Comparison of ENCODE assay signal across 8 cellular contexts in genomic region chr9:127779136-127779981, GRCh38. TPM values are rescaled to one million over a fixed set of nuclear protein-coding genes. Genes with fewer than 3 reads are reported as not detected.
DNase-seq lines count a peak whose midpoint lies in the region; ATAC-seq, FAIRE-seq and TF ChIP-seq lines count a peak whose summit lies in the region.

No MANE protein-coding gene starts in this region.

- TF ChIP-seq POLR2A in GM12878 (IDR thresholded peaks at IDR 0.05; ENCODE audit: low read depth, low read length) (peak; percentile 50; the same call in 1 of the 2 replicates), ovary (IDR thresholded peaks at IDR 0.05) (no peak)

- intact Hi-C loops in GM12878 (cut with micrococcal nuclease; ENCODE audit: unreplicated experiment) (no loop called here), ovary (cut with DNase I) (no loop called here), tibial artery (cut with DNase I; ENCODE audit: low total_unique reads) (no loop called here)

- peaks cover 37% of the 10 kb centered on the region for H3K79me2 ChIP-seq in GM12878 (ENCODE audit: control insufficient read depth, insufficient read depth, low read length)

- no TSS peak for BruUV-seq in GM12878 (replicated peaks; lab: Mats Ljungman, UMichigan)

- DNase-seq in GM12865 (ENCODE audit: low read depth), result peak; percentile 88
- DNase-seq in OCI-M1 (lab: John Stamatoyannopoulos, UW), result peak; percentile 30
- peak; percentile 79 for DNase-seq in GM12878 (ENCODE audit: low read depth, low spot score)
- no peak for DNase-seq in ovary
- DNase-seq in tibial artery, result no peak
- no peak for DNase-seq in NCI-H2227 treated with DMSO at 0.1 percent for 48 hours (lab: John Stamatoyannopoulos, UW)
- no peak for DNase-seq in inferior parietal cortex (ENCODE audit: extremely low spot score)

- POLR2A ChIA-PET in GM12878 (lab: Charles Lee), result interaction anchor here (0.6 to 3.6 kb wide), 12 partner anchors 9 to 554 kb away, joined by 3 to 42 read pairs (median 4); partner anchors contain the start of gene TOR2A

- TF ChIP-seq CTCF in GM12865 (IDR thresholded peaks at IDR 0.05; ENCODE audit: insufficient read depth, low read depth, low read length, missing control alignments) (no peak), GM12878 (IDR thresholded peaks at IDR 0.05 in 2 of 3, conservative IDR thresholded peaks at IDR 0.05 in 1 of 3; ENCODE audit: control insufficient read depth in 2 of 3, extremely low read depth in 1 of 3, insufficient read depth in 1 of 3, low read depth in 3 of 3, low read length in 3 of 3) (no peak), ovary (IDR thresholded peaks at IDR 0.05) (no peak), tibial artery (IDR thresholded peaks at IDR 0.05) (no peak)

- FAIRE-seq in GM12878 (lab: Jason Lieb, UNC), result peak; percentile 35

- H3K4me1 ChIP-seq in GM12878 (ENCODE audit: control insufficient read depth, insufficient read depth, low read length) (peaks cover 44% of the 10 kb centered on the region), ovary (ENCODE audit: insufficient read depth) (no peaks in the 10 kb centered on the region), tibial artery (peaks cover 0 to 3% (median under 1%) of the 10 kb centered on the region in 4 donors)

- in situ Hi-C loops in GM12878 (cut with MboI), result no loop called here

- H3K4me3 ChIP-seq in GM12865 (ENCODE audit: low read depth, low read length), result peak overlapping the region; percentile 56
- H3K4me3 ChIP-seq in GM12878, result peak overlapping the region; percentile 100
- H3K4me3 ChIP-seq in ovary, result no peak overlapping the region
- no peak overlapping the region for H3K4me3 ChIP-seq in tibial artery

- H3K9me3 ChIP-seq in GM12878 (replicated peaks; ENCODE audit: control insufficient read depth, insufficient read depth, low read length) (no peaks in the 10 kb centered on the region), ovary (no peaks in the 10 kb centered on the region), tibial artery (no peaks in the 10 kb centered on the region)

- CTCF ChIA-PET in GM12878 (lab: Yijun Ruan, JAX), result interaction anchor here (1.0 to 2.6 kb wide), 6 partner anchors 9 to 45 kb away, joined by 3 to 18 read pairs (median 6); partner anchors contain the start of gene TOR2A

- peak overlapping the region; percentile 30; the same call in 1 of the 2 replicates for H2AFZ ChIP-seq in GM12878 (ENCODE audit: control insufficient read depth, low read depth, low read length)

- WGBS in GM12878 (ENCODE audit: insufficient coverage, insufficient replicate concordance, low lambda C conversion rate, missing lambda C conversion rate), result 10% methylated on average over 17 of the region's 17 CpGs
- WGBS in ovary, 3 donors, result 65 to 70% (median 68%) methylated on average over 14 to 17 of the region's 17 CpGs

- peak overlapping the region; percentile 93 for H3K27ac ChIP-seq in GM12878 (ENCODE audit: control insufficient read depth, insufficient read depth)
- peak overlapping the region; percentile 68 to 69 for H3K27ac ChIP-seq in ovary
- no peak overlapping the region for H3K27ac ChIP-seq in tibial artery

- H3K4me2 ChIP-seq in GM12878 (ENCODE audit: control insufficient read depth, insufficient read depth), result peak overlapping the region; percentile 97

- RAD21 ChIA-PET in GM12878 (lab: Charles Lee; ENCODE audit: unreplicated experiment), result interaction anchor here (1.0 to 2.4 kb wide), 9 partner anchors 8 to 382 kb away, joined by 3 to 19 read pairs (median 8); partner anchors contain the start of genes SLC2A8, ST6GALNAC4 and TOR2A

- ATAC-seq in GM21786 (IDR thresholded peaks at IDR 0.05; ENCODE audit: unreplicated experiment) (peak; percentile 55), GM12878 (peak; percentile 62)

- TF ChIP-seq RAD21 in GM12878 (IDR thresholded peaks at IDR 0.05; ENCODE audit: insufficient read depth, low read depth, low read length), result no peak

- TF ChIP-seq EP300 in GM12878 (IDR thresholded peaks at IDR 0.05; ENCODE audit: borderline replicate concordance in 1 of 2, control insufficient read depth in 1 of 2, low read depth in 2 of 2, low read length in 2 of 2) (peak in 1 of 2 experiments; percentile 23; a peak in 1 of 4 replicates), ovary (IDR thresholded peaks at IDR 0.05) (no peak)

- SMC1A ChIA-PET in GM12878 (lab: Charles Lee; ENCODE audit: uncharacterized antibody, unreplicated experiment), result interaction anchor here (0.8 to 2.4 kb wide), 8 partner anchors 8 to 133 kb away, joined by 3 to 6 read pairs (median 4); partner anchors contain the start of gene TOR2A

- H4K20me1 ChIP-seq in GM12878 (ENCODE audit: control insufficient read depth, insufficient read depth), result no peaks in the 10 kb centered on the region

- H3K9ac ChIP-seq in GM12878 (ENCODE audit: control insufficient read depth, insufficient read depth, low read length), result peak overlapping the region; percentile 64

- H3K36me3 ChIP-seq in GM12878 (ENCODE audit: control insufficient read depth in 2 of 2, insufficient read depth in 2 of 2, low read length in 1 of 2) (no peaks in the 10 kb centered on the region), ovary (no peaks in the 10 kb centered on the region), tibial artery (no peaks in the 10 kb centered on the region)

- H3K27me3 ChIP-seq in GM12878 (replicated peaks in 1 of 2; ENCODE audit: control insufficient read depth in 2 of 2, insufficient read depth in 2 of 2, low read length in 1 of 2) (no peaks in the 10 kb centered on the region), ovary (no peaks in the 10 kb centered on the region), tibial artery (peaks cover 0 to 3% of the 10 kb centered on the region in 2 donors)

RNA-seq across cellular contexts. Expression of gene SH2D3C, which starts 0.9 kb away (rescaled TPM):
- total RNA-seq in GM12878 (2013; cell fraction: nucleolus; rRNA removed), result 28.6 and 33.2 TPM in 2 replicates
- total RNA-seq in GM12878 (2014; rRNA removed) (16.1 and 19.0 TPM in 2 replicates), GM12878 (2014; rRNA removed; fragmentation: Illumina TruSeq; extraction: Trizol) (8.4 and 9.0 TPM in 2 replicates), GM12878 (2021) (21.0 and 23.5 TPM in 2 replicates), ovary (10 to 100 TPM in 2 of 7 donors, 1 to 10 TPM in 5; 2.8 to 17.0 (median 4.6) TPM)
- polyA plus RNA-seq in GM12878 (2011; ENCODE audit: low read depth), result 11.2 TPM
- polyA plus RNA-seq in GM12878 (2011; rRNA removed) (3.2 and 13.5 TPM in 2 replicates), GM12878 (2014; fragmentation: Illumina TruSeq; extraction: Trizol) (4.4 and 11.6 TPM in 2 replicates), GM12878 (2014; fragmentation: Nextera tagmentation; extraction: Ambion mirVana) (1 to 10 TPM; 1.2 to 1.9 TPM), GM12878 (2014; rRNA removed) (19.5 and 25.2 TPM in 2 replicates), GM12878 (2016; fragmentation: Nextera tagmentation; extraction: Ambion mirVana) (10 to 100 TPM; 20.7 to 23.2 TPM), ovary (1 to 10 TPM; 1.9 to 9.2 TPM)
- polyA plus RNA-seq in GM12878 (2011; cell fraction: cytosol; rRNA removed), result 18.5 and 20.4 TPM in 2 replicates
- 32.4 and 46.4 TPM in 2 replicates for polyA plus RNA-seq in GM12878 (2011; cell fraction: nucleus; rRNA removed)
- 17.4 and 22.8 TPM in 2 replicates for polyA plus RNA-seq in GM12878 (2012)
- 30.6 and 32.1 TPM in 2 replicates for polyA minus RNA-seq in GM12878 (2011; rRNA and poly(A)+ RNA removed)
- polyA minus RNA-seq in GM12878 (2011; cell fraction: cytosol; rRNA and poly(A)+ RNA removed), result 13.5 and 19.3 TPM in 2 replicates
- 10.2 and 18.5 TPM in 2 replicates for polyA minus RNA-seq in GM12878 (2011; cell fraction: nucleus; rRNA and poly(A)+ RNA removed)

RNA-seq across cellular contexts. Expression of gene CDK9, which starts 6.5 kb away (rescaled TPM):
- 59.1 and 66.1 TPM in 2 replicates for total RNA-seq in GM12878 (2013; cell fraction: nucleolus; rRNA removed)
- total RNA-seq in GM12878 (2014; rRNA removed), result 33.6 and 34.3 TPM in 2 replicates
- total RNA-seq in GM12878 (2014; rRNA removed; fragmentation: Illumina TruSeq; extraction: Trizol), result 24.5 and 25.2 TPM in 2 replicates
- 86.3 and 92.6 TPM in 2 replicates for total RNA-seq in GM12878 (2021)
- polyA plus RNA-seq in GM12878 (2011; ENCODE audit: low read depth), result 20.6 TPM
- polyA plus RNA-seq in GM12878 (2011; rRNA removed), result 30.3 and 46.5 TPM in 2 replicates
- polyA plus RNA-seq in GM12878 (2011; cell fraction: cytosol; rRNA removed), result 51.1 and 55.6 TPM in 2 replicates
- 219 and 246 TPM in 2 replicates for polyA plus RNA-seq in GM12878 (2011; cell fraction: nucleus; rRNA removed)
- 44.8 and 52.0 TPM in 2 replicates for polyA plus RNA-seq in GM12878 (2012)
- polyA plus RNA-seq in GM12878 (2014; fragmentation: Illumina TruSeq; extraction: Trizol), result 41.7 and 57.0 TPM in 2 replicates
- 1 to 10 TPM; 7.3 to 9.6 TPM for polyA plus RNA-seq in GM12878 (2014; fragmentation: Nextera tagmentation; extraction: Ambion mirVana)
- 56.7 and 59.9 TPM in 2 replicates for polyA plus RNA-seq in GM12878 (2014; rRNA removed)
- polyA plus RNA-seq in GM12878 (2016; fragmentation: Nextera tagmentation; extraction: Ambion mirVana), result 10 to 100 TPM; 80.9 to 85.5 TPM
- polyA minus RNA-seq in GM12878 (2011; rRNA and poly(A)+ RNA removed), result 59.7 and 75.9 TPM in 2 replicates
- 26.9 TPM in 2 replicates for polyA minus RNA-seq in GM12878 (2011; cell fraction: cytosol; rRNA and poly(A)+ RNA removed)
- polyA minus RNA-seq in GM12878 (2011; cell fraction: nucleus; rRNA and poly(A)+ RNA removed), result 35.4 and 52.2 TPM in 2 replicates
- total RNA-seq in ovary, result 100 to 1,000 TPM in 6 of 7 donors, 10 to 100 TPM in 1; 88.7 to 209 (median 130) TPM
- polyA plus RNA-seq in ovary, result 10 to 100 TPM; 71.7 to 98.9 TPM

RNA-seq across cellular contexts. Expression of gene FPGS, which starts 23.3 kb away (rescaled TPM):
- 131 and 132 TPM in 2 replicates for total RNA-seq in GM12878 (2013; cell fraction: nucleolus; rRNA removed)
- total RNA-seq in GM12878 (2014; rRNA removed) (62.8 and 79.6 TPM in 2 replicates), GM12878 (2014; rRNA removed; fragmentation: Illumina TruSeq; extraction: Trizol) (43.3 and 44.4 TPM in 2 replicates), GM12878 (2021) (89.3 and 98.3 TPM in 2 replicates), ovary (100 to 1,000 TPM; 111 to 209 (median 158) TPM)
- 30.5 TPM for polyA plus RNA-seq in GM12878 (2011; ENCODE audit: low read depth)
- polyA plus RNA-seq in GM12878 (2011; rRNA removed) (34.1 and 64.4 TPM in 2 replicates), GM12878 (2014; fragmentation: Illumina TruSeq; extraction: Trizol) (49.0 and 81.2 TPM in 2 replicates), GM12878 (2014; fragmentation: Nextera tagmentation; extraction: Ambion mirVana) (1 to 10 TPM; 1.2 to 8.2 TPM), GM12878 (2014; rRNA removed) (88.1 and 95.0 TPM in 2 replicates), GM12878 (2016; fragmentation: Nextera tagmentation; extraction: Ambion mirVana) (100 to 1,000 TPM; 112 to 127 TPM), ovary (100 to 1,000 TPM in 1 of 2 donors, 10 to 100 TPM in 1; 18.9 to 108 TPM)
- 91.2 and 99.0 TPM in 2 replicates for polyA plus RNA-seq in GM12878 (2011; cell fraction: cytosol; rRNA removed)
- polyA plus RNA-seq in GM12878 (2011; cell fraction: nucleus; rRNA removed), result 158 and 216 TPM in 2 replicates
- 47.6 and 62.7 TPM in 2 replicates for polyA plus RNA-seq in GM12878 (2012)
- 61.6 and 82.1 TPM in 2 replicates for polyA minus RNA-seq in GM12878 (2011; rRNA and poly(A)+ RNA removed)
- 29.7 and 45.3 TPM in 2 replicates for polyA minus RNA-seq in GM12878 (2011; cell fraction: cytosol; rRNA and poly(A)+ RNA removed)
- 25.9 and 46.4 TPM in 2 replicates for polyA minus RNA-seq in GM12878 (2011; cell fraction: nucleus; rRNA and poly(A)+ RNA removed)

RNA-seq across cellular contexts. Expression of gene TOR2A, which starts 44.3 kb away (rescaled TPM):
- total RNA-seq in GM12878 (2013; cell fraction: nucleolus; rRNA removed), result 3.9 and 6.5 TPM in 2 replicates
- 7.8 and 12.6 TPM in 2 replicates for total RNA-seq in GM12878 (2014; rRNA removed)
- 2.7 and 4.2 TPM in 2 replicates for total RNA-seq in GM12878 (2014; rRNA removed; fragmentation: Illumina TruSeq; extraction: Trizol)
- 11.5 and 11.6 TPM in 2 replicates for total RNA-seq in GM12878 (2021)
- polyA plus RNA-seq in GM12878 (2011; ENCODE audit: low read depth), result 2.6 TPM
- polyA plus RNA-seq in GM12878 (2011; rRNA removed), result 0.91 and 2.4 TPM in 2 replicates
- 6.6 and 11.0 TPM in 2 replicates for polyA plus RNA-seq in GM12878 (2011; cell fraction: cytosol; rRNA removed)
- 13.5 and 13.6 TPM in 2 replicates for polyA plus RNA-seq in GM12878 (2011; cell fraction: nucleus; rRNA removed)
- 6.7 and 8.2 TPM in 2 replicates for polyA plus RNA-seq in GM12878 (2012)
- polyA plus RNA-seq in GM12878 (2014; fragmentation: Illumina TruSeq; extraction: Trizol), result 1.6 and 5.4 TPM in 2 replicates
- 1 to 10 TPM in 1 of 2 experiments, under 1 TPM in 1; 0.52 to 1.6 TPM for polyA plus RNA-seq in GM12878 (2014; fragmentation: Nextera tagmentation; extraction: Ambion mirVana)
- 14.3 and 17.4 TPM in 2 replicates for polyA plus RNA-seq in GM12878 (2014; rRNA removed)
- polyA plus RNA-seq in GM12878 (2016; fragmentation: Nextera tagmentation; extraction: Ambion mirVana), result 10 to 100 TPM; 22.1 to 23.7 TPM
- 1.4 and 4.9 TPM in 2 replicates for polyA minus RNA-seq in GM12878 (2011; rRNA and poly(A)+ RNA removed)
- polyA minus RNA-seq in GM12878 (2011; cell fraction: cytosol; rRNA and poly(A)+ RNA removed), result 2.7 and 4.3 TPM in 2 replicates
- 5.1 and 8.0 TPM in 2 replicates for polyA minus RNA-seq in GM12878 (2011; cell fraction: nucleus; rRNA and poly(A)+ RNA removed)
- total RNA-seq in ovary, result 10 to 100 TPM in 3 of 7 donors, 1 to 10 TPM in 4; 8.8 to 12.2 (median 9.9) TPM
- 10 to 100 TPM in 1 of 2 donors, 1 to 10 TPM in 1; 2.8 to 12.6 TPM for polyA plus RNA-seq in ovary

Comparison
In these comparisons a context has a peak if more than half of its experiments do, and no peak if none do; other contexts are left out.
1. DNase-seq: peak in GM12865 (single experiment), OCI-M1 (single experiment) and GM12878 (single experiment); none in ovary (0 of 5), tibial artery (0 of 2), NCI-H2227 treated with DMSO at 0.1 percent for 48 hours (single experiment) and inferior parietal cortex (single experiment).
2. H3K4me3 ChIP-seq: peak in GM12865 (single experiment) and GM12878 (single experiment); none in ovary (single experiment) and tibial artery (0 of 2).
3. H3K27ac ChIP-seq: peak in GM12878 (single experiment) and ovary (2 of 2); none in tibial artery (0 of 2).